In genomic region chr12:131885076-131885475, GRCh38 we compare ENCODE assay signal across 1 cellular context. TPM values are rescaled to one million over a fixed set of nuclear protein-coding genes. Genes with fewer than 3 reads are reported as not detected.
"Had no signal": no experiment of that assay in that cellular context is flagged by ENCODE, and none has a peak within 500 bp of the region (broad histone marks: within the 10 kb centered on the region; RNA-seq: fewer than 3 reads in every experiment).

No MANE protein-coding gene starts in this region.

RNA-seq across cellular contexts. Expression of gene MMP17, which starts 56.9 kb away (rescaled TPM):
- total RNA-seq: cardiac muscle cell had no signal
